ENCODE assay signal across 8 cellular contexts in genomic region chr1:201310986-201311355, GRCh38. TPM values are rescaled to one million over a fixed set of nuclear protein-coding genes. Genes with fewer than 3 reads are reported as not detected.
DNase-seq lines count a peak whose midpoint lies in the region; ATAC-seq, FAIRE-seq and TF ChIP-seq lines count a peak whose summit lies in the region.
"Had no signal": no experiment of that assay in that cellular context is flagged by ENCODE, and none has a peak within 500 bp of the region (broad histone marks: within the 10 kb centered on the region; RNA-seq: fewer than 3 reads in every experiment).

No MANE protein-coding gene starts in this region.

- in situ Hi-C loops in GM23248 (cut with MboI) = no loop called here

- no peaks in the 10 kb centered on the region for H3K36me3 ChIP-seq in GM23248 (ENCODE audit: low read depth)
- H3K36me3 ChIP-seq in bronchial epithelial cell (ENCODE audit: control insufficient read depth, insufficient read depth, low read length) = peaks cover 43% of the 10 kb centered on the region
- H3K36me3 ChIP-seq: stomach had no signal

- H3K9me3 ChIP-seq in GM23248 (ENCODE audit: low read depth) = no peaks in the 10 kb centered on the region
- H3K9me3 ChIP-seq: stomach had no signal

- H3K4me2 ChIP-seq in GM23248 (ENCODE audit: unreplicated experiment) = no peak overlapping the region

- peak; percentile 50 for DNase-seq in GM23248
- DNase-seq in NCI-H2196 treated with DMSO at 0.1 percent for 48 hours (lab: John Stamatoyannopoulos, UW; ENCODE audit: unreplicated experiment) = peak; percentile 87
- peak; percentile 96 for DNase-seq in bronchial epithelial cell (ENCODE audit: low read depth)
- DNase-seq: stomach had no signal

- H3K9ac ChIP-seq in GM23248 = no peak overlapping the region

- H3K9me2 ChIP-seq in GM23248 (ENCODE audit: insufficient read depth) = no peaks in the 10 kb centered on the region

- H4K20me1 ChIP-seq in GM23248 (ENCODE audit: insufficient read depth) = no peaks in the 10 kb centered on the region

- peaks cover 12% of the 10 kb centered on the region for H3K4me1 ChIP-seq in GM23248 (ENCODE audit: insufficient read depth)

- no peak for TF ChIP-seq CTCF in bronchial epithelial cell (IDR thresholded peaks at IDR 0.05; ENCODE audit: insufficient read depth, low read length, severe bottlenecking)

- H3K4me3 ChIP-seq in GM23248 (no peak overlapping the region), bronchial epithelial cell (ENCODE audit: low read depth, low read length) (no peak overlapping the region), skin epidermis (no peak overlapping the region)
- H3K4me3 ChIP-seq: stomach had no signal

- no peaks in the 10 kb centered on the region for H3K79me2 ChIP-seq in GM23248 (ENCODE audit: insufficient read depth)

- 64 to 67% methylated on average over 4 of the region's 4 CpGs for WGBS in GM23248 (ENCODE audit: low coverage in 1 of 2, low lambda C conversion rate in 2 of 2, missing lambda C conversion rate in 2 of 2), 2 experiments

- FAIRE-seq in bronchial epithelial cell (lab: Jason Lieb, UNC) = peak; percentile 98

- H3K27me3 ChIP-seq in GM23248 (replicated peaks; ENCODE audit: insufficient read depth) = 0 out of 2 replicates have a peak, but pooled peaks cover 4% of the 10 kb centered on the region
- no peaks in the 10 kb centered on the region for H3K27me3 ChIP-seq in bronchial epithelial cell (ENCODE audit: control insufficient read depth, insufficient read depth, low read length)

- no peak overlapping the region for H3K27ac ChIP-seq in GM23248
- peak overlapping the region in 20 of 21 experiments; percentile 62 to 92 (median 84) for H3K27ac ChIP-seq in skin epidermis
- H3K27ac ChIP-seq: stomach had no signal

- no peak overlapping the region for H2AFZ ChIP-seq in GM23248

- ATAC-seq in GM19035 (IDR thresholded peaks at IDR 0.05; ENCODE audit: unreplicated experiment) = no peak
- ATAC-seq in GM19328 (IDR thresholded peaks at IDR 0.05; ENCODE audit: unreplicated experiment) = no peak
- ATAC-seq in GM19395 (IDR thresholded peaks at IDR 0.05; ENCODE audit: unreplicated experiment) = no peak

- no peaks in the 10 kb centered on the region for H3F3A ChIP-seq in GM23248 (ENCODE audit: insufficient read depth)

RNA-seq across cellular contexts. Expression of gene PKP1, which starts 27.7 kb away (rescaled TPM):
- total RNA-seq in GM23248 (2014; rRNA removed; shearing (Covaris generic)) = 0.13 and 0.43 TPM in 2 replicates
- 0.06 and 0.15 TPM in 2 replicates for polyA plus RNA-seq in GM23248 (2016; fragmentation: Nextera tagmentation; extraction: Ambion mirVana)
- 117 and 337 TPM in 2 replicates for total RNA-seq in bronchial epithelial cell

Comparison
In these comparisons a context has a peak if more than half of its experiments do, and no peak if none do; other contexts are left out.
1. RNA of gene PKP1, which starts 27.7 kb away (total RNA-seq): 117 to 337 TPM in bronchial epithelial cell; 0.13 to 0.43 TPM in GM23248; every median in the first group is over 10 times any median in the second.
2. Peak in every context shown above with its lines, with median percentiles within 50 percentile points of each other: DNase-seq.